Comparison of ENCODE assay signal across 21 cellular contexts in genomic region chr16:65867276-65867990, GRCh38.
"Had no signal": no experiment of that assay in that cellular context is flagged by ENCODE, and none has a peak within 500 bp of the region (broad histone marks: within the 10 kb centered on the region; RNA-seq: fewer than 3 reads in every experiment).

No MANE protein-coding gene starts in this region.

- H3K4me3 ChIP-seq: esophagus squamous epithelium, left ventricle myocardium inferior, lung, right atrium auricular region, sigmoid colon, skin epidermis, testis, tibial nerve, upper lobe of right lung had no signal

- H3K4me3 Mint-ChIP-seq: nephron; stimulated activated naive B cell treated with anti-CD40 and anti-IgM and Interleukin-4, amounts not matched to agents 10 μg/mL and 1 μg/mL and 100 μg/mL, for 72 hours; stimulated activated naive CD8-positive, alpha-beta T cell treated with anti-CD3 and anti-CD28 coated beads, Interleukin-15, amount 100 ng/mL, for 72 hours had no signal

- H3K9me3 ChIP-seq: neutrophil, testis, upper lobe of right lung had no signal

- DNase-seq: dermis blood vessel endothelial cell; esophagus squamous epithelium; foreskin keratinocyte; kidney; left cardiac atrium; left ventricle myocardium inferior; mesenchymal stem cell; naive B cell; sigmoid colon; stimulated activated CD4-positive, alpha-beta T cell treated with anti-CD3 and anti-CD28 coated beads, Interleukin-2, amount 100 ng/mL, for 24 hours; stimulated activated CD4-positive, alpha-beta T cell treated with anti-CD3 and anti-CD28 coated beads, Interleukin-4, amount 100 ng/mL, for 4 hours; stimulated activated naive B cell treated with anti-CD40 and anti-IgM and Interleukin-4, amounts not matched to agents 10 μg/mL and 1 μg/mL and 100 μg/mL, for 72 hours; stimulated activated naive CD8-positive, alpha-beta T cell treated with anti-CD3 and anti-CD28 coated beads, Interleukin-15, amount 100 ng/mL, for 72 hours; testis; upper lobe of right lung had no signal

- H3K27ac ChIP-seq: esophagus squamous epithelium, foreskin keratinocyte, left ventricle myocardium inferior, neutrophil, right atrium auricular region, sigmoid colon, skin epidermis, testis, tibial nerve, upper lobe of right lung had no signal

- H3K27me3 ChIP-seq: esophagus squamous epithelium, neutrophil, right atrium auricular region, sigmoid colon, testis, tibial nerve, upper lobe of right lung had no signal

- H3K4me1 ChIP-seq: esophagus squamous epithelium, foreskin keratinocyte, left ventricle myocardium inferior, right atrium auricular region, sigmoid colon, testis, tibial nerve, upper lobe of right lung had no signal

- H3K27ac Mint-ChIP-seq: naive B cell; nephron; stimulated activated naive B cell treated with anti-CD40 and anti-IgM and Interleukin-4, amounts not matched to agents 10 μg/mL and 1 μg/mL and 100 μg/mL, for 72 hours; stimulated activated naive CD8-positive, alpha-beta T cell treated with anti-CD3 and anti-CD28 coated beads, Interleukin-15, amount 100 ng/mL, for 72 hours had no signal

- H3K36me3 Mint-ChIP-seq: naive B cell; stimulated activated naive B cell treated with anti-CD40 and anti-IgM and Interleukin-4, amounts not matched to agents 10 μg/mL and 1 μg/mL and 100 μg/mL, for 72 hours had no signal

- H3K4me1 Mint-ChIP-seq: naive B cell; nephron; stimulated activated naive B cell treated with anti-CD40 and anti-IgM and Interleukin-4, amounts not matched to agents 10 μg/mL and 1 μg/mL and 100 μg/mL, for 72 hours; stimulated activated naive CD8-positive, alpha-beta T cell treated with anti-CD3 and anti-CD28 coated beads, Interleukin-15, amount 100 ng/mL, for 72 hours had no signal

- H3K36me3 ChIP-seq: esophagus squamous epithelium, left ventricle myocardium inferior, neutrophil, right atrium auricular region, sigmoid colon, tibial nerve, upper lobe of right lung had no signal

- H3K27me3 Mint-ChIP-seq: stimulated activated naive CD8-positive, alpha-beta T cell treated with anti-CD3 and anti-CD28 coated beads, Interleukin-15, amount 100 ng/mL, for 72 hours had no signal

- ATAC-seq: foreskin keratinocyte; left cardiac atrium; stimulated activated naive B cell treated with anti-CD40 and anti-IgM and Interleukin-4, amounts not matched to agents 10 μg/mL and 1 μg/mL and 100 μg/mL, for 72 hours; stimulated activated naive CD8-positive, alpha-beta T cell treated with anti-CD3 and anti-CD28 coated beads, Interleukin-15, amount 100 ng/mL, for 72 hours; upper lobe of right lung had no signal
